ENCODE assay signal across 2 cellular contexts in the genomic region with DNA sequence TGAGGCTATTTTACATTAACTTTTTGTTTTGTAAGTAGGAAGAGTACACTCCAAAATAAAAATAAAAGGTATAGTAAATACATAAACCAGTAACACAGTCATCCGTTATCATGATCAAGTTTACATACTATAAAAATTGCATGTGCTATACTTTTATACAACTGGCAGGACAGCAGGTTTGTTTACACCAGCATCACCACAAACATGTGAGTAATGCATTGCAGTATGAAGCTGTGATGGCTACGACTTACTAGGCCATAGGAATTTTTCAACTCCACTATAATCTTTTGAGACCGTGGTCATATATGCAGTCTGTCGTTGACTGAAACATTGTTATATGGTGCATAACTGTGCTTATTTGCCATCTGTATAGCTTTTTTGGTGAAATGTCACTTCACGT.
TF ChIP-seq lines count a peak whose summit lies in the region.

No MANE protein-coding gene starts in this region.

TF ChIP-seq in IMR-90, 13 proteins besides CTCF, POLR2A, EP300 and RAD21:
- TF ChIP-seq FOS (IDR thresholded peaks at IDR 0.05; ENCODE audit: low read depth, low read length) (no peak), BHLHE40 (IDR thresholded peaks at IDR 0.05; ENCODE audit: low read depth, low read length) (0 out of 2 replicates have a peak, but pooled peaks have one; percentile 24), MXI1 (IDR thresholded peaks at IDR 0.05; ENCODE audit: borderline replicate concordance, low read depth, low read length) (no peak), CHD1 (IDR thresholded peaks at IDR 0.05; ENCODE audit: low read depth, low read length) (no peak), SMC3 (IDR thresholded peaks at IDR 0.05; ENCODE audit: low read depth, low read length) (no peak)
TF ChIP-seq in IMR-90: peak in this region for 1.

TF ChIP-seq in GM12878, 131 proteins besides CTCF, POLR2A, EP300 and RAD21:
- TF ChIP-seq TBL1XR1 (IDR thresholded peaks at IDR 0.05; ENCODE audit: low read depth, low read length), result no peak
- no peak for TF ChIP-seq RAD51 (IDR thresholded peaks at IDR 0.05)
- TF ChIP-seq MYC (IDR thresholded peaks at IDR 0.05; ENCODE audit: insufficient read depth, insufficient read length, insufficient replicate concordance, low read length, severe bottlenecking), result no peak
- TF ChIP-seq RELA (IDR thresholded peaks at IDR 0.05; ENCODE audit: borderline replicate concordance, partially characterized antibody), result no peak
- TF ChIP-seq EGR1 (IDR thresholded peaks at IDR 0.05; ENCODE audit: borderline replicate concordance in 1 of 2, low read depth in 2 of 2, low read length in 2 of 2), result no peak
- no peak for TF ChIP-seq MEF2A (IDR thresholded peaks at IDR 0.05; ENCODE audit: insufficient read depth, low read depth, low read length)
- TF ChIP-seq SUZ12 (IDR thresholded peaks at IDR 0.05; ENCODE audit: unreplicated experiment), result no peak
- no peak for TF ChIP-seq MYB (IDR thresholded peaks at IDR 0.05; ENCODE audit: borderline replicate concordance, low read depth, low read length)
- TF ChIP-seq SMC3 (IDR thresholded peaks at IDR 0.05; ENCODE audit: borderline replicate concordance, low read length), result no peak
- no peak for TF ChIP-seq PML (IDR thresholded peaks at IDR 0.05; ENCODE audit: low read length)
- TF ChIP-seq, protein P1, sequence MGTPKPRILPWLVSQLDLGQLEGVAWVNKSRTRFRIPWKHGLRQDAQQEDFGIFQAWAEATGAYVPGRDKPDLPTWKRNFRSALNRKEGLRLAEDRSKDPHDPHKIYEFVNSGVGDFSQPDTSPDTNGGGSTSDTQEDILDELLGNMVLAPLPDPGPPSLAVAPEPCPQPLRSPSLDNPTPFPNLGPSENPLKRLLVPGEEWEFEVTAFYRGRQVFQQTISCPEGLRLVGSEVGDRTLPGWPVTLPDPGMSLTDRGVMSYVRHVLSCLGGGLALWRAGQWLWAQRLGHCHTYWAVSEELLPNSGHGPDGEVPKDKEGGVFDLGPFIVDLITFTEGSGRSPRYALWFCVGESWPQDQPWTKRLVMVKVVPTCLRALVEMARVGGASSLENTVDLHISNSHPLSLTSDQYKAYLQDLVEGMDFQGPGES (IDR thresholded peaks at IDR 0.05), result no peak
- TF ChIP-seq, protein P2, sequence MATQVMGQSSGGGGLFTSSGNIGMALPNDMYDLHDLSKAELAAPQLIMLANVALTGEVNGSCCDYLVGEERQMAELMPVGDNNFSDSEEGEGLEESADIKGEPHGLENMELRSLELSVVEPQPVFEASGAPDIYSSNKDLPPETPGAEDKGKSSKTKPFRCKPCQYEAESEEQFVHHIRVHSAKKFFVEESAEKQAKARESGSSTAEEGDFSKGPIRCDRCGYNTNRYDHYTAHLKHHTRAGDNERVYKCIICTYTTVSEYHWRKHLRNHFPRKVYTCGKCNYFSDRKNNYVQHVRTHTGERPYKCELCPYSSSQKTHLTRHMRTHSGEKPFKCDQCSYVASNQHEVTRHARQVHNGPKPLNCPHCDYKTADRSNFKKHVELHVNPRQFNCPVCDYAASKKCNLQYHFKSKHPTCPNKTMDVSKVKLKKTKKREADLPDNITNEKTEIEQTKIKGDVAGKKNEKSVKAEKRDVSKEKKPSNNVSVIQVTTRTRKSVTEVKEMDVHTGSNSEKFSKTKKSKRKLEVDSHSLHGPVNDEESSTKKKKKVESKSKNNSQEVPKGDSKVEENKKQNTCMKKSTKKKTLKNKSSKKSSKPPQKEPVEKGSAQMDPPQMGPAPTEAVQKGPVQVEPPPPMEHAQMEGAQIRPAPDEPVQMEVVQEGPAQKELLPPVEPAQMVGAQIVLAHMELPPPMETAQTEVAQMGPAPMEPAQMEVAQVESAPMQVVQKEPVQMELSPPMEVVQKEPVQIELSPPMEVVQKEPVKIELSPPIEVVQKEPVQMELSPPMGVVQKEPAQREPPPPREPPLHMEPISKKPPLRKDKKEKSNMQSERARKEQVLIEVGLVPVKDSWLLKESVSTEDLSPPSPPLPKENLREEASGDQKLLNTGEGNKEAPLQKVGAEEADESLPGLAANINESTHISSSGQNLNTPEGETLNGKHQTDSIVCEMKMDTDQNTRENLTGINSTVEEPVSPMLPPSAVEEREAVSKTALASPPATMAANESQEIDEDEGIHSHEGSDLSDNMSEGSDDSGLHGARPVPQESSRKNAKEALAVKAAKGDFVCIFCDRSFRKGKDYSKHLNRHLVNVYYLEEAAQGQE (IDR thresholded peaks at IDR 0.05; ENCODE audit: low read depth, low read length), result no peak
- TF ChIP-seq TARDBP (IDR thresholded peaks at IDR 0.05; ENCODE audit: borderline replicate concordance), result no peak
- no peak for TF ChIP-seq ATF7 (IDR thresholded peaks at IDR 0.05; ENCODE audit: low read depth)
